In genomic region chr10:2921956-2922680, GRCh38 we compare ENCODE assay signal across 17 cellular contexts.
DNase-seq lines count a peak whose midpoint lies in the region; ATAC-seq, FAIRE-seq and TF ChIP-seq lines count a peak whose summit lies in the region.
"Had no signal": no experiment of that assay in that cellular context is flagged by ENCODE, and none has a peak within 500 bp of the region (broad histone marks: within the 10 kb centered on the region; RNA-seq: fewer than 3 reads in every experiment).

No MANE protein-coding gene starts in this region.

- no peaks in the 10 kb centered on the region for H4K20me1 ChIP-seq in GM23338 (replicated peaks; ENCODE audit: insufficient read depth)

- H2AFZ ChIP-seq in GM23338: no peak overlapping the region

- peaks cover 17% of the 10 kb centered on the region for H3K4me1 Mint-ChIP-seq in GM23338
- H3K4me1 Mint-ChIP-seq: B cell, mesothelial cell of epicardium, neural crest cell had no signal

- DNase-seq in A549 (ENCODE audit: low read depth in 1 of 2, low spot score in 1 of 2): peak; percentile 55 to 60
- peak; percentile 25 for DNase-seq in GM23338 (ENCODE audit: low spot score)
- peak; percentile 23 for DNase-seq in SK-MEL-5 (ENCODE audit: low read depth, low spot score)
- DNase-seq in glomerular visceral epithelial cell (ENCODE audit: extremely low spot score): peak; percentile 63
- no peak for DNase-seq in SIG-M5 treated with dmso at 0.1 percent for 504 hours (lab: John Stamatoyannopoulos, UW; ENCODE audit: unreplicated experiment)
- DNase-seq in ecto neural progenitor cell (ENCODE audit: low spot score): no peak
- no peak for DNase-seq in cerebellar nuclear complex (lab: John Stamatoyannopoulos, UW)
- DNase-seq in erythroblast (lab: John Stamatoyannopoulos, UW): no peak
- DNase-seq: activated CD4-positive, alpha-beta T cell treated with anti-CD3 and anti-CD28 coated beads for 48 hours; activated naive CD4-positive, alpha-beta T cell; NCI-H1105; right cardiac atrium; SJCRH30; T-helper 9 cell had no signal

- H3K4me2 ChIP-seq in A549 (peak overlapping the region; percentile 64), GM23338 (no peak overlapping the region)

- peaks cover 7% of the 10 kb centered on the region; the same call in 2 of the 3 replicates for H3K9me3 Mint-ChIP-seq in GM23338
- H3K9me3 Mint-ChIP-seq: mesothelial cell of epicardium, neural crest cell had no signal

- no peaks in the 10 kb centered on the region for H3K36me3 ChIP-seq in GM23338 (ENCODE audit: insufficient read depth)
- H3K36me3 ChIP-seq: SJCRH30 had no signal

- peak; percentile 79 to 93 for ATAC-seq in A549
- no peak; the same call in 2 of the 3 replicates for ATAC-seq in GM23338
- ATAC-seq: right cardiac atrium had no signal

- H3K9me2 ChIP-seq in GM23338 (ENCODE audit: insufficient read depth): peaks cover 7% of the 10 kb centered on the region; the same call in 1 of the 2 replicates

- H3F3A ChIP-seq in GM23338 (replicated peaks; ENCODE audit: low read depth): no peaks in the 10 kb centered on the region

- in situ Hi-C loops in SK-MEL-5 (cut with HindIII; ENCODE audit: low pct_unique_long_range_greater_than_20kb, low sequenced_read_pairs): no loop called here

- H3K4me3 ChIP-seq in A549 (0 out of 3 replicates have a peak overlapping the region, but pooled peaks have one; percentile 8), GM23338 (no peak overlapping the region)
- H3K4me3 ChIP-seq: SJCRH30 had no signal

- no peaks in the 10 kb centered on the region for H3K27me3 ChIP-seq in GM23338 (ENCODE audit: insufficient read depth)
- H3K27me3 ChIP-seq: SJCRH30 had no signal

- TF ChIP-seq RAD21 in A549 (conservative IDR thresholded peaks at IDR 0.05 in 1 of 2, IDR thresholded peaks at IDR 0.05 in 1 of 2): peak; percentile 60 to 70

- H3K36me3 Mint-ChIP-seq in GM23338 (ENCODE audit: low read depth): peaks cover 4% of the 10 kb centered on the region; the same call in 1 of the 3 replicates
- H3K36me3 Mint-ChIP-seq: mesothelial cell of epicardium had no signal

- TF ChIP-seq POLR2A in A549 (IDR thresholded peaks at IDR 0.05; ENCODE audit: low read length) (no peak), erythroblast (IDR thresholded peaks at IDR 0.05; ENCODE audit: low read length) (no peak)

- peaks cover 15% of the 10 kb centered on the region for H3K27me3 Mint-ChIP-seq in GM23338 (ENCODE audit: insufficient read depth, low read depth, poor library complexity)

- 9% methylated on average over 24 of the region's 26 CpGs for WGBS in A549 (ENCODE audit: missing lambda C conversion rate)

- H3K9me3 ChIP-seq in A549: no peaks in the 10 kb centered on the region
- H3K9me3 ChIP-seq: SJCRH30 had no signal

- TF ChIP-seq CTCF in A549 (IDR thresholded peaks at IDR 0.05) (peak; percentile 41; the same call in 2 of the 3 replicates), GM23338 (conservative IDR thresholded peaks at IDR 0.05; ENCODE audit: low read depth in 2 of 2) (0 out of 4 replicates have a peak, but pooled peaks have one; percentile 12)

- POLR2A ChIA-PET in A549 (lab: Yijun Ruan, JAX): no interaction called here

- no peak for TF ChIP-seq EP300 in A549 (IDR thresholded peaks at IDR 0.05)

- H3K4me1 ChIP-seq in A549: no peaks in the 10 kb centered on the region; the same call in 2 of the 3 replicates
- H3K4me1 ChIP-seq in GM23338 (ENCODE audit: insufficient read depth): peaks cover 5% of the 10 kb centered on the region
- H3K4me1 ChIP-seq: SJCRH30 had no signal

- H3K27ac Mint-ChIP-seq in GM23338: no peak overlapping the region
- H3K27ac Mint-ChIP-seq: B cell, mesothelial cell of epicardium had no signal

- no peaks in the 10 kb centered on the region for H3K79me2 ChIP-seq in GM23338 (replicated peaks; ENCODE audit: insufficient read depth)

- no peak overlapping the region for H3K4me3 Mint-ChIP-seq in GM23338
- H3K4me3 Mint-ChIP-seq: B cell, mesothelial cell of epicardium, neural crest cell had no signal

- H3K27ac ChIP-seq in A549 (no peak overlapping the region), GM23338 (ENCODE audit: low read depth) (no peak overlapping the region)
- H3K27ac ChIP-seq: SJCRH30 had no signal

- CTCF ChIA-PET in A549 (lab: Yijun Ruan, JAX): interaction anchor here (0.7 to 12.8 kb wide), 9 partner anchors 9 to 1756 kb away, joined by 3 to 212 read pairs (median 3); no protein-coding TSS in a partner anchor

- FAIRE-seq in A549 (lab: Jason Lieb, UNC): no peak

TF ChIP-seq in A549, 52 proteins besides CTCF, POLR2A, EP300 and RAD21:
- TF ChIP-seq TFCP2L1 (CRISPR knock-in tag; IDR thresholded peaks at IDR 0.05) (no peak), SMC3 (IDR thresholded peaks at IDR 0.05) (peak; percentile 36; the same call in 1 of the 3 replicates)

TF ChIP-seq in GM23338, 12 proteins besides CTCF, POLR2A, EP300 and RAD21:
- TF ChIP-seq CREB1 (CRISPR knock-in tag; IDR thresholded peaks at IDR 0.05; ENCODE audit: low read depth) (no peak), ZNF114 (CRISPR knock-in tag; IDR thresholded peaks at IDR 0.05) (no peak), ZNF462 (CRISPR knock-in tag; IDR thresholded peaks at IDR 0.05) (no peak), STAT1 (IDR thresholded peaks at IDR 0.05; ENCODE audit: unreplicated experiment) (no peak), ZNF331 (CRISPR knock-in tag; IDR thresholded peaks at IDR 0.05; ENCODE audit: low read depth) (no peak), ETS1 (IDR thresholded peaks at IDR 0.05) (no peak), EZH2phosphoT487 (IDR thresholded peaks at IDR 0.05; ENCODE audit: unreplicated experiment) (no peak)

Comparison
In these comparisons a context has a peak if more than half of its experiments do, and no peak if none do; other contexts are left out.
1. DNase-seq: peak in A549 (2 of 2), GM23338 (single experiment), SK-MEL-5 (single experiment) and glomerular visceral epithelial cell (single experiment); none in SIG-M5 treated with dmso at 0.1 percent for 504 hours (single experiment), ecto neural progenitor cell (single experiment), cerebellar nuclear complex (0 of 2) and erythroblast (0 of 2).